8 cellular contexts compared by ENCODE assay signal in the genomic region with DNA sequence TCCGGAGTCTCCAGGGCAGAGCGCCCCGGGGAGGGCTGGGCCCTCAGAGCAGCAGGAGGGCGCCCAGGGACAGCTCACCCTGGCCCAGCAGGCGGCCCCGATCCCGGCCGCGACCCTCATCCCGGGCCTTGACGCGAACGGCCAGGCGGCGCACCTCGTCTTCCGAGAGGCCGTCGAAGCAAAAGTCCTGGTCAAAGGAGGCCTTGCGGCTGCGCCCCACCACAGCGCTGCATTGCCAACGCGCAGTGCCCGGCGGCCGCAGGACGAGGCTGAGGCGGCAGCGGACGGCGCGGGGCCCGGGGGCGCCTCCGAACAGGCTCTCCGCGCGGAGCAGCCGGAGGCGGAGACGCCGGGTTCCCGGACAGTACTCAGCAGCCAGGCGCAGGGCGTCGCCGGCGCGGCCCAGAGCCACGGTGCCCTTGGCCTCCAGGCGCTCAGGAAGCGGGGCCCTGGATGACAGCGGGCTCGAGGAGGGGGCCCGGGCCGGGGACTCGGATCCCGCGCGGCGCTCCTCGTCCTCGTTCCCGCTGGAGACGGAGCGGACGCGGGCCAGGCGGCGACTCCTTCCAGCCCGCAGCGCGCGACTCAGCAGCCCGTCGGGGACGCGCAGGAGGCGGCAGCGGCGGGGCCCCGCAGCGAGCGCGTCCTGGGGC. TPM values are rescaled to one million over a fixed set of nuclear protein-coding genes. Genes with fewer than 3 reads are reported as not detected.
DNase-seq lines count a peak whose midpoint lies in the region; ATAC-seq and TF ChIP-seq lines count a peak whose summit lies in the region.

No MANE protein-coding gene starts in this region.

- H3K36me3 Mint-ChIP-seq in Caco-2 (ENCODE audit: insufficient read depth, unreplicated experiment): peaks cover 11% of the 10 kb centered on the region

- no peak overlapping the region for H3K27ac Mint-ChIP-seq in Caco-2 (ENCODE audit: unreplicated experiment)

- TF ChIP-seq CTCF in Caco-2 (IDR thresholded peaks at IDR 0.05; ENCODE audit: insufficient read depth in 1 of 2, low read depth in 1 of 2, low read length in 1 of 2, severe bottlenecking in 1 of 2, unreplicated experiment in 1 of 2) (no peak), fibroblast of pulmonary artery (IDR thresholded peaks at IDR 0.05; ENCODE audit: low read length, missing control alignments) (no peak), osteoblast (IDR thresholded peaks at IDR 0.05; ENCODE audit: extremely low read depth, low read depth, low read length) (no peak)

- H2AFZ ChIP-seq in osteoblast (ENCODE audit: low read length): no peak overlapping the region

- H3K27ac ChIP-seq in osteoblast (ENCODE audit: low read depth, low read length): no peak overlapping the region

- H3K9me3 Mint-ChIP-seq in Caco-2 (ENCODE audit: unreplicated experiment): no peaks in the 10 kb centered on the region

- H3K4me3 Mint-ChIP-seq in Caco-2 (ENCODE audit: unreplicated experiment): peak overlapping the region; percentile 38

- no peaks in the 10 kb centered on the region for H3K9me3 ChIP-seq in Caco-2
- H3K9me3 ChIP-seq in osteoblast (ENCODE audit: low read depth, low read length): no peaks in the 10 kb centered on the region

- no peaks in the 10 kb centered on the region for H3K79me2 ChIP-seq in osteoblast (ENCODE audit: insufficient read depth, low read length)

- CTCF ChIA-PET in Caco-2 (lab: Charles Lee): interaction anchor here (0.7 kb wide), 1 partner anchor 34 kb away, joined by 3 read pairs; no protein-coding TSS in a partner anchor

- intact Hi-C loops in Caco-2 (cut with micrococcal nuclease; ENCODE audit: unreplicated experiment): no loop called here

- no peak for ATAC-seq in HG03280 (IDR thresholded peaks at IDR 0.05; ENCODE audit: unreplicated experiment)
- no peak for ATAC-seq in HG03439 (IDR thresholded peaks at IDR 0.05; ENCODE audit: unreplicated experiment)

- DNase-seq in Caco-2: peak in 1 of 2 experiments; percentile 10
- peak; percentile 73 for DNase-seq in NCI-H69 (lab: John Stamatoyannopoulos, UW)
- DNase-seq in fibroblast of pulmonary artery (ENCODE audit: low read depth): peak; percentile 30
- peak; percentile 47 for DNase-seq in osteoblast (ENCODE audit: insufficient read length, low spot score, missing footprints)
- DNase-seq in GM19238 (ENCODE audit: insufficient read length, low spot score): no peak
- DNase-seq in COLO829 (ENCODE audit: low spot score): no peak

- no peak overlapping the region for H3K4me2 ChIP-seq in osteoblast (ENCODE audit: insufficient read depth, low read length)

- peaks cover 40% of the 10 kb centered on the region for H3K27me3 Mint-ChIP-seq in Caco-2 (ENCODE audit: insufficient read depth, unreplicated experiment)

- H3K36me3 ChIP-seq in Caco-2 (ENCODE audit: control insufficient read depth, insufficient read depth, low read length) (no peaks in the 10 kb centered on the region), osteoblast (ENCODE audit: insufficient read depth, low read length) (no peaks in the 10 kb centered on the region)

- POLR2A ChIA-PET in Caco-2 (lab: Charles Lee): no interaction called here

- BruUV-seq in Caco-2 (replicated peaks; lab: Mats Ljungman, UMichigan): no TSS peak

- H3K4me1 Mint-ChIP-seq in Caco-2 (ENCODE audit: low read depth, unreplicated experiment): peaks cover 10% of the 10 kb centered on the region

- H3K4me1 ChIP-seq in Caco-2: no peaks in the 10 kb centered on the region
- H3K4me1 ChIP-seq in osteoblast (ENCODE audit: insufficient read depth, low read length): no peaks in the 10 kb centered on the region

- H4K20me1 ChIP-seq in osteoblast (ENCODE audit: insufficient read depth, low read length): no peaks in the 10 kb centered on the region

- H3K27me3 ChIP-seq in Caco-2 (replicated peaks; ENCODE audit: control insufficient read depth, insufficient read depth, low read length): no peaks in the 10 kb centered on the region; the same call in 1 of the 2 replicates
- H3K27me3 ChIP-seq in osteoblast (ENCODE audit: insufficient read depth, low read length): peaks cover 81% of the 10 kb centered on the region

- H3K4me3 ChIP-seq in Caco-2 (ENCODE audit: low read depth, low read length) (peak overlapping the region; percentile 35), fibroblast of pulmonary artery (replicated peaks; ENCODE audit: low read depth, low read length) (peak overlapping the region; percentile 59), osteoblast (ENCODE audit: insufficient read depth, low read length) (no peak overlapping the region)

RNA-seq across cellular contexts. Expression of a gene that starts 1.1 kb away (rescaled TPM):
- total RNA-seq in Caco-2 (2022): 0.46 and 0.50 TPM in 2 replicates
- not detected in 2 replicates for total RNA-seq in osteoblast

Comparison
In these comparisons a context has a peak if more than half of its experiments do, and no peak if none do; other contexts are left out.
1. DNase-seq: peak in NCI-H69 (single experiment), fibroblast of pulmonary artery (single experiment) and osteoblast (single experiment); none in GM19238 (single experiment) and COLO829 (single experiment).